Comparison of ENCODE assay signal across 10 cellular contexts in genomic region chr2:182870227-182870626, GRCh38. TPM values are rescaled to one million over a fixed set of nuclear protein-coding genes. Genes with fewer than 3 reads are reported as not detected.
DNase-seq lines count a peak whose midpoint lies in the region; ATAC-seq and TF ChIP-seq lines count a peak whose summit lies in the region.
"Had no signal": no experiment of that assay in that cellular context is flagged by ENCODE, and none has a peak within 500 bp of the region (broad histone marks: within the 10 kb centered on the region; RNA-seq: fewer than 3 reads in every experiment).

No MANE protein-coding gene starts in this region.

- no peak overlapping the region for H3K4me3 Mint-ChIP-seq in activated CD8-positive, alpha-beta T cell treated with anti-CD3 and anti-CD28 coated beads, Interleukin-2, amount 10 ng/mL, durations not matched to agents 7 days and 5 days

- no peaks in the 10 kb centered on the region for H4K20me1 ChIP-seq in osteoblast (ENCODE audit: insufficient read depth, low read length)

- peak; percentile 35 for TF ChIP-seq CTCF in osteoblast (IDR thresholded peaks at IDR 0.05; ENCODE audit: extremely low read depth, low read depth, low read length)

- DNase-seq in NCI-H2227 (lab: John Stamatoyannopoulos, UW; ENCODE audit: unreplicated experiment) (peak; percentile 51), NCI-H2227 treated with DMSO at 0.1 percent for 48 hours (lab: John Stamatoyannopoulos, UW) (no peak), osteoblast (ENCODE audit: insufficient read length, low spot score, missing footprints) (peak; percentile 43), midbrain (lab: John Stamatoyannopoulos, UW) (no peak)
- DNase-seq in Jurkat, Clone E6-1 (ENCODE audit: low read depth, low spot score): peak; percentile 35
- peak; percentile 24 for DNase-seq in activated CD8-positive, alpha-beta T cell treated with anti-CD3 and anti-CD28 coated beads, Interleukin-2, amount 10 ng/mL, durations not matched to agents 7 days and 5 days
- DNase-seq: central memory CD4-positive, alpha-beta T cell; stimulated activated CD4-positive, alpha-beta T cell treated with anti-CD3 and anti-CD28 coated beads, Interleukin-2, amount 100 ng/mL, for 48 hours had no signal

- H3K9me3 Mint-ChIP-seq in activated CD8-positive, alpha-beta T cell treated with anti-CD3 and anti-CD28 coated beads, Interleukin-2, amount 10 ng/mL, durations not matched to agents 7 days and 5 days (ENCODE audit: insufficient read depth): no peaks in the 10 kb centered on the region

- no peak for ATAC-seq in activated CD8-positive, alpha-beta T cell treated with anti-CD3 and anti-CD28 coated beads, Interleukin-2, amount 10 ng/mL, durations not matched to agents 7 days and 5 days
- no peak for ATAC-seq in HG03039 (IDR thresholded peaks at IDR 0.05; ENCODE audit: unreplicated experiment)
- ATAC-seq in GM19328 (IDR thresholded peaks at IDR 0.05; ENCODE audit: unreplicated experiment): no peak

- no peak overlapping the region for H3K4me3 ChIP-seq in Jurkat, Clone E6-1 (ENCODE audit: low read length)
- H3K4me3 ChIP-seq in osteoblast (ENCODE audit: insufficient read depth, low read length): no peak overlapping the region

- no peaks in the 10 kb centered on the region for H3K9me3 ChIP-seq in osteoblast (ENCODE audit: low read depth, low read length)

- CTCF ChIA-PET in activated CD8-positive, alpha-beta T cell treated with anti-CD3 and anti-CD28 coated beads, Interleukin-2, amount 10 ng/mL, durations not matched to agents 7 days and 5 days (lab: Charles Lee): no interaction called here

- H3K79me2 ChIP-seq in osteoblast (ENCODE audit: insufficient read depth, low read length): no peaks in the 10 kb centered on the region

- no peaks in the 10 kb centered on the region for H3K36me3 Mint-ChIP-seq in activated CD8-positive, alpha-beta T cell treated with anti-CD3 and anti-CD28 coated beads, Interleukin-2, amount 10 ng/mL, durations not matched to agents 7 days and 5 days (ENCODE audit: low read depth)

- no peak overlapping the region for H3K4me2 ChIP-seq in osteoblast (ENCODE audit: insufficient read depth, low read length)

- H3K27ac ChIP-seq in osteoblast (ENCODE audit: low read depth, low read length): no peak overlapping the region

- POLR2A ChIA-PET in activated CD8-positive, alpha-beta T cell treated with anti-CD3 and anti-CD28 coated beads, Interleukin-2, amount 10 ng/mL, durations not matched to agents 7 days and 5 days (lab: Charles Lee): no interaction called here

- no peaks in the 10 kb centered on the region for H3K36me3 ChIP-seq in osteoblast (ENCODE audit: insufficient read depth, low read length)

- peaks cover 15% of the 10 kb centered on the region for H3K4me1 ChIP-seq in osteoblast (ENCODE audit: insufficient read depth, low read length)

- H3K4me1 Mint-ChIP-seq in activated CD8-positive, alpha-beta T cell treated with anti-CD3 and anti-CD28 coated beads, Interleukin-2, amount 10 ng/mL, durations not matched to agents 7 days and 5 days (ENCODE audit: low read depth): peaks cover 12% of the 10 kb centered on the region

- H3K27me3 ChIP-seq in osteoblast (ENCODE audit: insufficient read depth, low read length): peaks cover 2% of the 10 kb centered on the region

- H2AFZ ChIP-seq in osteoblast (ENCODE audit: low read length): no peak overlapping the region

- no peak overlapping the region for H3K27ac Mint-ChIP-seq in activated CD8-positive, alpha-beta T cell treated with anti-CD3 and anti-CD28 coated beads, Interleukin-2, amount 10 ng/mL, durations not matched to agents 7 days and 5 days

- peaks cover 44% of the 10 kb centered on the region for H3K27me3 Mint-ChIP-seq in activated CD8-positive, alpha-beta T cell treated with anti-CD3 and anti-CD28 coated beads, Interleukin-2, amount 10 ng/mL, durations not matched to agents 7 days and 5 days (ENCODE audit: low read depth)

RNA-seq across cellular contexts. Expression of gene FRZB, which starts 3.8 kb away (rescaled TPM):
- not detected for polyA plus RNA-seq in Jurkat, Clone E6-1 (2012; ENCODE audit: insufficient read depth, insufficient read length)
- not detected for total RNA-seq in activated CD8-positive, alpha-beta T cell treated with anti-CD3 and anti-CD28 coated beads, Interleukin-2, amount 10 ng/mL, durations not matched to agents 7 days and 5 days
- total RNA-seq in osteoblast: 0.29 and 0.36 TPM in 2 replicates

Comparison
In these comparisons a context has a peak if more than half of its experiments do, and no peak if none do; other contexts are left out.
1. DNase-seq: peak in NCI-H2227 (single experiment), Jurkat, Clone E6-1 (single experiment), activated CD8-positive, alpha-beta T cell treated with anti-CD3 and anti-CD28 coated beads, Interleukin-2, amount 10 ng/mL, durations not matched to agents 7 days and 5 days (single experiment) and osteoblast (single experiment); none in NCI-H2227 treated with DMSO at 0.1 percent for 48 hours (single experiment) and midbrain (single experiment).